1 cellular context compared by ENCODE assay signal in the genomic region with DNA sequence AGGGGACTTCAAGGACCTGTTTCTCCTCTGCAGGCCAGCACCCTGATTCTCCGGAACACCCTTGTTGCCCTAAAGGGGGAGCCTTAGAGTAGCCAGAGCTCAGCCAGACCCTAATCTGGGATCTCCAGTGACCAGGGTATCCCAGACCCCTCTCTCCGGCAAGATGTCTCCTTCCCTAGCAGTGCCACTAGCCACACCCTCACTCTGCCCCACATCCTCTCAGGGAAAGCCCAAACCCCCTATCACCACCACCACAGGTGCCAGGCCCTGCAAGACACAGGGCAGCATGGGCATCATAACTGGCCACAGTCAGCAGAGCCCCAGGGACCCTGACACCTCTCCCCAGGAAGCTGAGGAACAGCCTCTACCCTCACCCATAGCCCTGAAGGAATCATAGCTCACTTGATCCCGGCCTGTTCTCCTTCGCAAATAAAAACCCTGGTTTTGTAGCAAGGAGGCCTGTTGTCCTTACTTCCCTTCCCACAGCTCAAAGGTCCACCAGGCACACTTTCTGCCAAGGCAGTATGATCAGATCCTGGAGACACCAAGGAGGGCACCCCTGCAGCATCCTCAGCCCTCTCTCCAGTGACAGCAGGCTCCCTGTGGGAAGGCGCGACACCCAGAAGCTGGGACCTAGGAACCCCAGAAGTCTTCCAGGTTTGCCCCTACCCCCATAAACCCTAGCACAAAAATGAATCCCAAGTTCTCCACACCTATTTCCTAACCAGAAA.
TF ChIP-seq lines count a peak whose summit lies in the region.

No MANE protein-coding gene starts in this region.

TF ChIP-seq in endothelial cell of umbilical vein, 7 proteins besides CTCF, POLR2A, EP300 and RAD21:
- TF ChIP-seq JUN (IDR thresholded peaks at IDR 0.05; ENCODE audit: borderline replicate concordance, insufficient read depth, insufficient read length, low read depth) (no peak), POLR2AphosphoS5 (IDR thresholded peaks at IDR 0.05; ENCODE audit: insufficient read depth, low read depth, low read length) (peak; percentile 4), FOS (IDR thresholded peaks at IDR 0.05; ENCODE audit: borderline replicate concordance, insufficient read depth, low read length) (no peak)
